In the genomic region with DNA sequence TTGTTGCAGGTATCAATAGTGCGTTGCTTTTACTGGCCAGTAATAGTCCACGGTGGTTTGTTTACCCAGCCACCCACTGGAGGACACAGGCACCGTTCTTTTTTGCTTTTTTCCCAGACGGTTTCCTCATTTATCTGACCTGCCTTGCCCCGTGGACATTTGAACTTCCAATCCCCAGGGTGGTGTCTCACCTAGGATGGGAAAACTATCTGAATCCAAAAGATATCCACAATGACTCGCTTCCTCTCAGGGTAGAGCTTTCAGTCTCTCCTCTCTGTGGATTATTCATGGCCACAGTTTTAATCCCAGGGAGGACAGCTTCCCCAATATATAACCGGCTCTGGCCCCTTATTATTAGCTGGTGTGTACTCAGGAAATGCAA, we compare ENCODE assay signal across 25 cellular contexts.
DNase-seq lines count a peak whose midpoint lies in the region; ATAC-seq and TF ChIP-seq lines count a peak whose summit lies in the region.
"Had no signal": no experiment of that assay in that cellular context is flagged by ENCODE, and none has a peak within 500 bp of the region (broad histone marks: within the 10 kb centered on the region; RNA-seq: fewer than 3 reads in every experiment).

No MANE protein-coding gene starts in this region.

- no peak overlapping the region for H3K4me3 Mint-ChIP-seq in activated naive CD4-positive, alpha-beta T cell treated with anti-CD3 and anti-CD28 coated beads, Interleukin-2, amount 10 ng/mL, durations not matched to agents 7 days and 5 days
- peak overlapping the region; percentile 3 for H3K4me3 Mint-ChIP-seq in osteocyte (ENCODE audit: unreplicated experiment)
- H3K4me3 Mint-ChIP-seq: natural killer cell treated with Interleukin-12 subunit alpha and Interleukin-12 subunit beta and Interleukin-15 and Interleukin-18, amount 100 ng/mL, for 72 hours had no signal

- peak overlapping the region; percentile 32; the same call in 1 of the 2 replicates for H3K27ac ChIP-seq in PC-3 (ENCODE audit: low read length)
- H3K27ac ChIP-seq: ascending aorta, C4-2B, ovary had no signal

- peaks cover 5% of the 10 kb centered on the region for H3K27me3 Mint-ChIP-seq in activated naive CD4-positive, alpha-beta T cell treated with anti-CD3 and anti-CD28 coated beads, Interleukin-2, amount 10 ng/mL, durations not matched to agents 7 days and 5 days
- H3K27me3 Mint-ChIP-seq in osteocyte (ENCODE audit: unreplicated experiment) = no peaks in the 10 kb centered on the region
- H3K27me3 Mint-ChIP-seq: stimulated activated naive CD8-positive, alpha-beta T cell treated with anti-CD3 and anti-CD28 coated beads, Interleukin-15, Interleukin-2, amounts not matched to agents 100 ng/mL and 50 ng/mL, for 24 hours had no signal

- intact Hi-C loops in PC-3 (cut with micrococcal nuclease) = no loop called here

- H2AFZ ChIP-seq in PC-3 (ENCODE audit: low read length) = no peak overlapping the region

- H3K9me3 ChIP-seq in PC-3 (ENCODE audit: low read length) = no peaks in the 10 kb centered on the region
- H3K9me3 ChIP-seq: ascending aorta, heart right ventricle, ovary, spleen had no signal

- BruUV-seq in PC-3 (replicated peaks; lab: Mats Ljungman, UMichigan) = no TSS peak

- peak overlapping the region; percentile 24; the same call in 1 of the 2 replicates for H3K4me2 ChIP-seq in PC-3 (ENCODE audit: low read length)

- peak overlapping the region; percentile 25 for H3K27ac Mint-ChIP-seq in activated naive CD4-positive, alpha-beta T cell treated with anti-CD3 and anti-CD28 coated beads, Interleukin-2, amount 10 ng/mL, durations not matched to agents 7 days and 5 days
- H3K27ac Mint-ChIP-seq in activated naive CD4-positive, alpha-beta T cell treated with anti-CD3 and anti-CD28 coated beads, Interleukin-2, amount 50 U/mL, for 72 hours = peak overlapping the region in 1 of 2 donors; percentile 83
- peak overlapping the region; percentile 55 for H3K27ac Mint-ChIP-seq in osteocyte (ENCODE audit: unreplicated experiment)

- peaks cover 10% of the 10 kb centered on the region for H3K4me1 ChIP-seq in PC-3 (ENCODE audit: insufficient read depth, low read length)
- H3K4me1 ChIP-seq: ascending aorta had no signal

- H3K27me3 ChIP-seq in PC-3 (ENCODE audit: low read length) = no peaks in the 10 kb centered on the region
- H3K27me3 ChIP-seq: ascending aorta, heart right ventricle, ovary, spleen had no signal

- H3K9me3 Mint-ChIP-seq in activated naive CD4-positive, alpha-beta T cell treated with anti-CD3 and anti-CD28 coated beads, Interleukin-2, amount 10 ng/mL, durations not matched to agents 7 days and 5 days = peaks cover 2% of the 10 kb centered on the region
- H3K9me3 Mint-ChIP-seq in activated naive CD4-positive, alpha-beta T cell treated with anti-CD3 and anti-CD28 coated beads, Interleukin-2, amount 50 U/mL, for 72 hours = peaks cover 3 to 6% of the 10 kb centered on the region in 2 donors
- H3K9me3 Mint-ChIP-seq in osteocyte (ENCODE audit: unreplicated experiment) = no peaks in the 10 kb centered on the region
- H3K9me3 Mint-ChIP-seq: activated T-cell treated with anti-CD3 and anti-CD28 coated beads, Interleukin-2, amount 50 U/mL, for 4 hours; natural killer cell treated with Interleukin-12 subunit alpha and Interleukin-12 subunit beta and Interleukin-15 and Interleukin-18, amount 100 ng/mL, for 72 hours; stimulated activated naive CD8-positive, alpha-beta T cell treated with anti-CD3 and anti-CD28 coated beads, Interleukin-15, Interleukin-2, amounts not matched to agents 100 ng/mL and 50 ng/mL, for 24 hours had no signal

- H3K9ac ChIP-seq in PC-3 (ENCODE audit: low read length) = no peak overlapping the region

- CTCF ChIA-PET in activated naive CD4-positive, alpha-beta T cell treated with anti-CD3 and anti-CD28 coated beads, Interleukin-2, amount 10 ng/mL, durations not matched to agents 7 days and 5 days (lab: Charles Lee) = no interaction called here
- CTCF ChIA-PET in PC-3 (lab: Charles Lee) = no interaction called here

- POLR2A ChIA-PET in PC-3 (lab: Charles Lee; ENCODE audit: unreplicated experiment) = interaction anchor here (0.7 kb wide), 1 partner anchor 42 kb away, joined by 3 read pairs; no protein-coding TSS in a partner anchor

- peaks cover 9% of the 10 kb centered on the region for H3K36me3 Mint-ChIP-seq in activated naive CD4-positive, alpha-beta T cell treated with anti-CD3 and anti-CD28 coated beads, Interleukin-2, amount 10 ng/mL, durations not matched to agents 7 days and 5 days
- H3K36me3 Mint-ChIP-seq in activated naive CD4-positive, alpha-beta T cell treated with anti-CD3 and anti-CD28 coated beads, Interleukin-2, amount 50 U/mL, for 72 hours = peaks cover 6 to 14% of the 10 kb centered on the region in 2 donors
- H3K36me3 Mint-ChIP-seq in osteocyte (ENCODE audit: unreplicated experiment) = no peaks in the 10 kb centered on the region
- H3K36me3 Mint-ChIP-seq: natural killer cell treated with Interleukin-12 subunit alpha and Interleukin-12 subunit beta and Interleukin-15 and Interleukin-18, amount 100 ng/mL, for 72 hours had no signal

- DNase-seq in activated naive CD4-positive, alpha-beta T cell treated with anti-CD3 and anti-CD28 coated beads, Interleukin-2, amount 10 ng/mL, durations not matched to agents 7 days and 5 days = no peak
- no peak for DNase-seq in activated naive CD4-positive, alpha-beta T cell treated with anti-CD3 and anti-CD28 coated beads, Interleukin-2, amount 50 U/mL, for 72 hours (ENCODE audit: low spot score in 2 of 2)
- DNase-seq in PC-3 (peak; percentile 29), epithelial cell of esophagus (ENCODE audit: low read depth) (peak; percentile 19), osteocyte (ENCODE audit: extremely low spot score, unreplicated experiment) (no peak), NCI-H2081 (lab: John Stamatoyannopoulos, UW) (no peak), SW480 (ENCODE audit: low spot score) (no peak)
- DNase-seq: ACHN; activated naive CD4-positive, alpha-beta T cell treated with anti-CD3 and anti-CD28 coated beads, Interleukin-2, amount 50 U/mL, for 16 hours; activated T-cell treated with anti-CD3 and anti-CD28 coated beads, Interleukin-2, amount 50 U/mL, for 4 hours; DMS153; foreskin fibroblast; heart right ventricle; KG1; left cardiac atrium; NCI-H1436; NCI-H2107; ovary; spleen; stimulated activated CD4-positive, alpha-beta T cell treated with anti-CD3 and anti-CD28 coated beads, Interleukin-4, amount 100 ng/mL, for 4 hours had no signal

- ATAC-seq in activated naive CD4-positive, alpha-beta T cell treated with anti-CD3 and anti-CD28 coated beads, Interleukin-2, amount 50 U/mL, for 72 hours = no peak
- no peak for ATAC-seq in PC-3
- no peak for ATAC-seq in HG02870 (IDR thresholded peaks at IDR 0.05; ENCODE audit: unreplicated experiment)
- ATAC-seq: left cardiac atrium; natural killer cell treated with Interleukin-12 subunit alpha and Interleukin-12 subunit beta and Interleukin-15 and Interleukin-18, amount 100 ng/mL, for 72 hours had no signal

- H3K4me1 Mint-ChIP-seq in activated naive CD4-positive, alpha-beta T cell treated with anti-CD3 and anti-CD28 coated beads, Interleukin-2, amount 10 ng/mL, durations not matched to agents 7 days and 5 days = peaks cover 64% of the 10 kb centered on the region
- H3K4me1 Mint-ChIP-seq in osteocyte (ENCODE audit: unreplicated experiment) = peaks cover 29% of the 10 kb centered on the region

- H4K20me1 ChIP-seq in PC-3 (ENCODE audit: low read length) = no peaks in the 10 kb centered on the region

- H3K9me2 ChIP-seq in PC-3 (replicated peaks; ENCODE audit: low read length) = no peaks in the 10 kb centered on the region

- H3K4me3 ChIP-seq in PC-3 (ENCODE audit: low read length) = no peak overlapping the region
- H3K4me3 ChIP-seq in epithelial cell of esophagus (ENCODE audit: low read length) = no peak overlapping the region
- H3K4me3 ChIP-seq: ascending aorta, heart right ventricle, ovary, spleen had no signal

- H3K79me2 ChIP-seq in PC-3 (ENCODE audit: low read length) = no peaks in the 10 kb centered on the region

- TF ChIP-seq CTCF in PC-3 (conservative IDR thresholded peaks at IDR 0.05; ENCODE audit: low read depth, low read length) = no peak
- TF ChIP-seq CTCF in epithelial cell of esophagus (IDR thresholded peaks at IDR 0.05; ENCODE audit: insufficient read depth, low read depth, low read length, missing control alignments) = no peak
- no peak for TF ChIP-seq CTCF in osteocyte (IDR thresholded peaks at IDR 0.05)

- H3K36me3 ChIP-seq in PC-3 (ENCODE audit: low read depth, low read length) = no peaks in the 10 kb centered on the region
- H3K36me3 ChIP-seq: ascending aorta, heart right ventricle, ovary, spleen had no signal

- no peaks in the 10 kb centered on the region for H3F3A ChIP-seq in PC-3 (ENCODE audit: low read length, unreplicated experiment)

Comparison
In these comparisons a context has a peak if more than half of its experiments do, and no peak if none do; other contexts are left out.
1. DNase-seq: peak in PC-3 (single experiment) and epithelial cell of esophagus (single experiment); none in activated naive CD4-positive, alpha-beta T cell treated with anti-CD3 and anti-CD28 coated beads, Interleukin-2, amount 10 ng/mL, durations not matched to agents 7 days and 5 days (single experiment), activated naive CD4-positive, alpha-beta T cell treated with anti-CD3 and anti-CD28 coated beads, Interleukin-2, amount 50 U/mL, for 72 hours (0 of 2), osteocyte (single experiment), NCI-H2081 (0 of 2) and SW480 (single experiment).